Comparison of ENCODE assay signal across 1 cellular context in genomic region chr2:48346124-48346536, GRCh38.
TF ChIP-seq lines count a peak whose summit lies in the region.

No MANE protein-coding gene starts in this region.

TF ChIP-seq in K562, 482 proteins besides CTCF, POLR2A, EP300 and RAD21 (continued from another document):
- no peak for TF ChIP-seq ELK1 (CRISPR knock-in tag; IDR thresholded peaks at IDR 0.05)
- TF ChIP-seq SP1 (CRISPR knock-in tag; IDR thresholded peaks at IDR 0.05), result no peak
- peak; percentile 65 for TF ChIP-seq C11orf30 (IDR thresholded peaks at IDR 0.05; ENCODE audit: low read depth)
- TF ChIP-seq RREB1 (CRISPR knock-in tag; IDR thresholded peaks at IDR 0.05), result no peak
- TF ChIP-seq HSF4 (CRISPR knock-in tag; IDR thresholded peaks at IDR 0.05; ENCODE audit: borderline replicate concordance), result no peak
- no peak for TF ChIP-seq KDM4B (IDR thresholded peaks at IDR 0.05; ENCODE audit: borderline replicate concordance in 2 of 2, low read depth in 1 of 2)
- no peak for TF ChIP-seq DIDO1 (tag; IDR thresholded peaks at IDR 0.05; ENCODE audit: low read depth)
- TF ChIP-seq THRAP3 (IDR thresholded peaks at IDR 0.05; ENCODE audit: borderline replicate concordance), result no peak
- no peak for TF ChIP-seq MXD1 (CRISPR knock-in tag; IDR thresholded peaks at IDR 0.05; ENCODE audit: borderline replicate concordance, poor library complexity, severe bottlenecking)
- TF ChIP-seq PML (IDR thresholded peaks at IDR 0.05; ENCODE audit: low read length), result no peak
- TF ChIP-seq DEAF1 (CRISPR knock-in tag; IDR thresholded peaks at IDR 0.05), result no peak
- no peak for TF ChIP-seq CEBPZ (IDR thresholded peaks at IDR 0.05; ENCODE audit: borderline replicate concordance, low read depth, low read length)
- peak in 1 of 2 experiments; percentile 84; a peak in 2 of 4 replicates for TF ChIP-seq RCOR1 (IDR thresholded peaks at IDR 0.05; ENCODE audit: borderline replicate concordance in 1 of 2, low read depth in 2 of 2, low read length in 2 of 2)
- peak; percentile 9; the same call in 1 of the 2 replicates for TF ChIP-seq ZNF316 (IDR thresholded peaks at IDR 0.05)
- TF ChIP-seq SRSF9 (IDR thresholded peaks at IDR 0.05; ENCODE audit: borderline replicate concordance, low read depth, low read length), result no peak
- TF ChIP-seq RHOXF2B (CRISPR knock-in tag; conservative IDR thresholded peaks at IDR 0.05), result no peak
- TF ChIP-seq CXXC5 (CRISPR knock-in tag; IDR thresholded peaks at IDR 0.05), result no peak
- no peak for TF ChIP-seq POLR3G (IDR thresholded peaks at IDR 0.05; ENCODE audit: extremely low read depth, insufficient read length, insufficient replicate concordance)
- no peak for TF ChIP-seq ARID4B (CRISPR knock-in tag; IDR thresholded peaks at IDR 0.05)
- no peak for TF ChIP-seq XRCC4 (IDR thresholded peaks at IDR 0.05; ENCODE audit: extremely low read depth, insufficient read depth, insufficient read length)
- TF ChIP-seq USF2 (CRISPR knock-in tag; IDR thresholded peaks at IDR 0.05), result no peak
- peak; percentile 71 to 75 for TF ChIP-seq KDM1A (IDR thresholded peaks at IDR 0.05)
- no peak for TF ChIP-seq ILF3 (IDR thresholded peaks at IDR 0.05; ENCODE audit: borderline replicate concordance)
- TF ChIP-seq ARID3B (CRISPR knock-in tag; IDR thresholded peaks at IDR 0.05; ENCODE audit: borderline replicate concordance), result no peak
- no peak for TF ChIP-seq MCM2 (IDR thresholded peaks at IDR 0.05; ENCODE audit: low read depth)
- peak; percentile 13; the same call in 1 of the 2 replicates for TF ChIP-seq NFIC (IDR thresholded peaks at IDR 0.05)
- TF ChIP-seq ZNF3 (CRISPR knock-in tag; IDR thresholded peaks at IDR 0.05), result no peak
- peak; percentile 46 for TF ChIP-seq MAFG (tag; conservative IDR thresholded peaks at IDR 0.05)
- TF ChIP-seq ZFX (CRISPR knock-in tag; IDR thresholded peaks at IDR 0.05), result no peak
- peak; percentile 7; the same call in 1 of the 2 replicates for TF ChIP-seq MAFF (IDR thresholded peaks at IDR 0.05; ENCODE audit: low read length)
- no peak for TF ChIP-seq ZBTB12 (CRISPR knock-in tag; IDR thresholded peaks at IDR 0.05)
